ENCODE assay signal across 9 cellular contexts in genomic region chr15:63045438-63046278, GRCh38. TPM values are rescaled to one million over a fixed set of nuclear protein-coding genes. Genes with fewer than 3 reads are reported as not detected.
DNase-seq lines count a peak whose midpoint lies in the region; ATAC-seq and TF ChIP-seq lines count a peak whose summit lies in the region.
"Had no signal": no experiment of that assay in that cellular context is flagged by ENCODE, and none has a peak within 500 bp of the region (broad histone marks: within the 10 kb centered on the region; RNA-seq: fewer than 3 reads in every experiment).

No MANE protein-coding gene starts in this region.

- H3K36me3 ChIP-seq in HUES6 (ENCODE audit: control insufficient read depth, insufficient read depth, low read length): peaks cover 59% of the 10 kb centered on the region
- peaks cover 68% of the 10 kb centered on the region for H3K36me3 ChIP-seq in mesodermal cell (ENCODE audit: control insufficient read depth, insufficient read depth, low read length)

- H3K9me3 Mint-ChIP-seq in type B pancreatic cell: no peaks in the 10 kb centered on the region

- H3K4me3 Mint-ChIP-seq in type B pancreatic cell: peak overlapping the region; percentile 99

- no peak for DNase-seq in choroid plexus epithelial cell (ENCODE audit: low read depth)
- no peak for DNase-seq in type B pancreatic cell (ENCODE audit: extremely low spot score, unreplicated experiment)
- DNase-seq in NCI-H1105 treated with DMSO at 0.1 percent for 48 hours (lab: John Stamatoyannopoulos, UW): no peak
- DNase-seq: activated CD8-positive, alpha-beta memory T cell treated with anti-CD3 and anti-CD28 coated beads for 24 hours; stimulated activated CD4-positive, alpha-beta T cell treated with anti-CD3 and anti-CD28 coated beads, Interleukin-4, amount 100 ng/mL, for 24 hours had no signal

- H3K9me3 ChIP-seq in HUES6 (ENCODE audit: control insufficient read depth, insufficient read depth, low read depth, low read length) (no peaks in the 10 kb centered on the region), mesodermal cell (ENCODE audit: control insufficient read depth, low read length) (no peaks in the 10 kb centered on the region)

- peak overlapping the region; percentile 91 for H3K4me3 ChIP-seq in HUES6 (ENCODE audit: low read depth, low read length)
- H3K4me3 ChIP-seq in choroid plexus epithelial cell (ENCODE audit: low read depth, low read length): peak overlapping the region; percentile 72
- H3K4me3 ChIP-seq in mesodermal cell (ENCODE audit: extremely low read depth, insufficient read depth, low read length, poor library complexity, severe bottlenecking): peak overlapping the region; percentile 78

- peak overlapping the region; percentile 92 for H3K27ac Mint-ChIP-seq in type B pancreatic cell

- peaks cover 66% of the 10 kb centered on the region for H3K4me1 Mint-ChIP-seq in type B pancreatic cell (ENCODE audit: unreplicated experiment)

- peaks cover 61% of the 10 kb centered on the region for H3K4me1 ChIP-seq in HUES6 (ENCODE audit: control insufficient read depth, insufficient read depth, low read length)
- H3K4me1 ChIP-seq in mesodermal cell (ENCODE audit: control insufficient read depth, insufficient read depth, low read length, poor library complexity, severe bottlenecking): peaks cover 29% of the 10 kb centered on the region

- H3K9ac ChIP-seq in HUES6 (ENCODE audit: low read length): peak overlapping the region; percentile 99

- WGBS in mesodermal cell (ENCODE audit: insufficient coverage in 2 of 2), 2 experiments: 47% methylated on average over 3 to 4 of the region's 7 CpGs

- no peaks in the 10 kb centered on the region for H3K27me3 Mint-ChIP-seq in type B pancreatic cell

- peaks cover 4% of the 10 kb centered on the region; the same call in 1 of the 2 replicates for H3K27me3 ChIP-seq in HUES6 (ENCODE audit: control insufficient read depth, insufficient read depth, low read length)

- TF ChIP-seq CTCF in choroid plexus epithelial cell (conservative IDR thresholded peaks at IDR 0.05; ENCODE audit: low read depth, low read length) (no peak), type B pancreatic cell (conservative IDR thresholded peaks at IDR 0.05) (no peak)

- ATAC-seq in GM19324 (IDR thresholded peaks at IDR 0.05; ENCODE audit: low FRiP score, unreplicated experiment) (no peak), GM21360 (IDR thresholded peaks at IDR 0.05; ENCODE audit: unreplicated experiment) (no peak)

- H3K36me3 Mint-ChIP-seq in type B pancreatic cell: peaks cover 31% of the 10 kb centered on the region

- H3K27ac ChIP-seq in HUES6 (ENCODE audit: low read depth, low read length): peak overlapping the region; percentile 72
- H3K27ac ChIP-seq in mesodermal cell (ENCODE audit: low read depth, low read length, severe bottlenecking): peak overlapping the region; percentile 96

RNA-seq across cellular contexts. Expression of gene TPM1, which starts 3.1 kb away (rescaled TPM):
- 1,311 TPM for polyA plus RNA-seq in mesodermal cell (2013, experiment 1 of 2)
- polyA plus RNA-seq in mesodermal cell (2013, experiment 2 of 2): 1,352 TPM
- total RNA-seq in type B pancreatic cell (ENCODE audit: low replicate concordance): 343 and 447 TPM in 2 replicates
